In genomic region chr18:34595673-34596072, GRCh38 we compare ENCODE assay signal across 9 cellular contexts.
DNase-seq lines count a peak whose midpoint lies in the region; ATAC-seq and TF ChIP-seq lines count a peak whose summit lies in the region.
"Had no signal": no experiment of that assay in that cellular context is flagged by ENCODE, and none has a peak within 500 bp of the region (broad histone marks: within the 10 kb centered on the region; RNA-seq: fewer than 3 reads in every experiment).

No MANE protein-coding gene starts in this region.

- peak overlapping the region; percentile 3 to 84 for H3K27ac ChIP-seq in thoracic aorta

- DNase-seq in NCI-H82 (lab: John Stamatoyannopoulos, UW) = peak; percentile 11
- no peak for DNase-seq in NCI-H82 treated with DMSO at 0.1 percent for 48 hours (lab: John Stamatoyannopoulos, UW; ENCODE audit: unreplicated experiment)
- DNase-seq in RPMI7951 (ENCODE audit: low read depth) = peak; percentile 2
- DNase-seq in glomerular visceral epithelial cell (ENCODE audit: extremely low spot score) = peak; percentile 27
- DNase-seq in thoracic aorta (ENCODE audit: low spot score) = no peak
- no peak for DNase-seq in NCI-H1694 treated with DMSO at 0.1 percent for 48 hours (lab: John Stamatoyannopoulos, UW)
- no peak for DNase-seq in mesenteric fat pad (ENCODE audit: low spot score)
- DNase-seq in hepatic stellate cell (ENCODE audit: low spot score) = no peak
- DNase-seq: stimulated activated naive CD4-positive, alpha-beta T cell had no signal

- peaks cover 24 to 54% of the 10 kb centered on the region in 2 donors for H3K4me1 ChIP-seq in thoracic aorta (ENCODE audit: control insufficient read depth in 1 of 2, low read depth in 2 of 2)

- no peaks in the 10 kb centered on the region for H3K27me3 ChIP-seq in thoracic aorta (replicated peaks; ENCODE audit: insufficient read depth)

- no peak for TF ChIP-seq CTCF in thoracic aorta (IDR thresholded peaks at IDR 0.05)

- ATAC-seq in thoracic aorta (ENCODE audit: insufficient number of reproducible peaks, low FRiP score, low read depth) = no peak

- no peaks in the 10 kb centered on the region for H3K36me3 ChIP-seq in thoracic aorta

- H3K4me3 ChIP-seq in thoracic aorta = peak overlapping the region; percentile 73

- H3K9me3 ChIP-seq in thoracic aorta = no peaks in the 10 kb centered on the region

Comparison
In these comparisons a context has a peak if more than half of its experiments do, and no peak if none do; other contexts are left out.
1. DNase-seq: peak in NCI-H82 (single experiment), RPMI7951 (single experiment) and glomerular visceral epithelial cell (single experiment); none in NCI-H82 treated with DMSO at 0.1 percent for 48 hours (single experiment), thoracic aorta (single experiment), NCI-H1694 treated with DMSO at 0.1 percent for 48 hours (single experiment), mesenteric fat pad (single experiment) and hepatic stellate cell (single experiment).